In genomic region chr5:180874804-180875582, GRCh38 we compare ENCODE assay signal across 25 cellular contexts. TPM values are rescaled to one million over a fixed set of nuclear protein-coding genes. Genes with fewer than 3 reads are reported as not detected.
"Had no signal": no experiment of that assay in that cellular context is flagged by ENCODE, and none has a peak within 500 bp of the region (broad histone marks: within the 10 kb centered on the region; RNA-seq: fewer than 3 reads in every experiment).

No MANE protein-coding gene starts in this region.

- H3K27me3 Mint-ChIP-seq: activated T-helper 17 cell treated with anti-CD3 and anti-CD28 coated beads, Interleukin-2, amount 50 U/mL, for 72 hours had no signal

- ATAC-seq: activated CD8-positive, alpha-beta T cell treated with anti-CD3 and anti-CD28 coated beads for 36 hours; activated T-helper 17 cell treated with anti-CD3 and anti-CD28 coated beads, Interleukin-2, amount 50 U/mL, for 72 hours; heart right ventricle; T-cell; WTC11 had no signal

- H3K4me3 ChIP-seq: coronary artery, heart right ventricle, left lung, prostate gland, right atrium auricular region, skin epidermis, tibial artery had no signal

- H3K4me1 Mint-ChIP-seq: mesothelial cell of epicardium, nephron had no signal

- DNase-seq: activated CD4-positive, alpha-beta T cell treated with anti-CD3 and anti-CD28 coated beads for 48 hours; activated CD8-positive, alpha-beta T cell treated with anti-CD3 and anti-CD28 coated beads for 36 hours; activated naive CD4-positive, alpha-beta T cell treated with Interleukin-2 at 50 U/mL for 16 hours; activated T-cell treated with anti-CD3 and anti-CD28 coated beads, Interleukin-2, amount 50 U/mL, for 1 hour; anterior cingulate cortex; brain microvascular endothelial cell; heart right ventricle; left lung; occipital lobe; stimulated activated CD4-positive, alpha-beta T cell treated with anti-CD3 and anti-CD28 coated beads, Interleukin-15, amount 100 ng/mL, for 24 hours; stimulated activated CD4-positive, alpha-beta T cell treated with anti-CD3 and anti-CD28 coated beads, Interleukin-2, amount 100 ng/mL, for 48 hours; T-cell; tibial artery had no signal

- H3K27ac Mint-ChIP-seq: activated CD8-positive, alpha-beta T cell treated with anti-CD3 and anti-CD28 coated beads for 36 hours; mesothelial cell of epicardium; nephron; WTC11 had no signal

- H3K4me1 ChIP-seq: right atrium auricular region, tibial artery had no signal

- H3K27ac ChIP-seq: brain microvascular endothelial cell, coronary artery, prostate gland, right atrium auricular region, tibial artery had no signal

- H3K4me3 Mint-ChIP-seq: activated CD8-positive, alpha-beta T cell treated with anti-CD3 and anti-CD28 coated beads for 36 hours; mesothelial cell of epicardium; nephron; T-cell; WTC11 had no signal

- H3K36me3 ChIP-seq: brain microvascular endothelial cell, heart right ventricle, left lung, prostate gland, right atrium auricular region, tibial artery had no signal

- H3K27me3 ChIP-seq: brain microvascular endothelial cell, left lung, right atrium auricular region, tibial artery had no signal

- H3K9me3 Mint-ChIP-seq: activated CD8-positive, alpha-beta T cell treated with anti-CD3 and anti-CD28 coated beads for 36 hours; activated T-helper 17 cell treated with anti-CD3 and anti-CD28 coated beads, Interleukin-2, amount 50 U/mL, for 72 hours; mesothelial cell of epicardium; nephron; T-cell; WTC11 had no signal

- H3K36me3 Mint-ChIP-seq: mesothelial cell of epicardium, T-cell, WTC11 had no signal

- H3K9me3 ChIP-seq: heart right ventricle, left lung, prostate gland, right atrium auricular region, tibial artery had no signal

RNA-seq across cellular contexts. Expression of gene BTNL8, which starts 24.0 kb away (rescaled TPM):
- total RNA-seq: activated CD8-positive, alpha-beta T cell treated with anti-CD3 and anti-CD28 coated beads for 36 hours; epithelial cell of proximal tubule; frontal cortex; kidney epithelial cell; mesothelial cell of epicardium; occipital lobe; T-cell; urinary bladder had no signal
